ENCODE assay signal across 28 cellular contexts in the genomic region with DNA sequence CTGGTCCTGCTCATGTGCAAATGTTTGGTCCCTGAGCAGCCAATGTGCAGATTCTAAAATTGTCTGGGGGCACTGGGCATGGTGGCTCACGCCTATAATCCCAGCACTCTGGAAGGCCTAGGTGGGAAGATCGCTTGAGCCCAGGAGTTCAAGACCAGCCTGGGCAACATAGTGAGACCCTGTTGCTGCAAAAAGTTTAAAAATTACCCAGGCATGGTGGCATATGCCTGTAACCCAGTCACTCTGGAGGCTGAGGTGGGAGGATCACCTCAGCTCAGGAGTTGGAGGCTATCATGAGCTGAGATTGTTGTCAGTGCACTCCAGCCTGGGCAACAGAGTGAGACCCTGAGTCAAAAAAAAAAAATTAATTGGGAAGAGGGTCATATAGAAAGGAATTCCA. TPM values are rescaled to one million over a fixed set of nuclear protein-coding genes. Genes with fewer than 3 reads are reported as not detected.
"Had no signal": no experiment of that assay in that cellular context is flagged by ENCODE, and none has a peak within 500 bp of the region (broad histone marks: within the 10 kb centered on the region; RNA-seq: fewer than 3 reads in every experiment).

No MANE protein-coding gene starts in this region.

- H3K9me3 ChIP-seq: ovary, psoas muscle, right lobe of liver, spleen, stomach, thoracic aorta, tibial artery, transverse colon, upper lobe of right lung, uterus had no signal

- H3K27ac Mint-ChIP-seq: natural killer cell; neural progenitor cell; stimulated activated memory B cell treated with anti-CD40 and anti-IgM and Interleukin-4, amounts not matched to agents 10 μg/mL and 1 μg/mL and 100 μg/mL, for 72 hours; stimulated activated naive CD8-positive, alpha-beta T cell treated with anti-CD3 and anti-CD28 coated beads, Interleukin-15, Interleukin-2, amounts not matched to agents 100 ng/mL and 50 ng/mL, for 24 hours; type B pancreatic cell had no signal

- H3K27me3 ChIP-seq: ovary, right lobe of liver had no signal

- H3K27ac ChIP-seq: neural progenitor cell, ovary, parathyroid adenoma, psoas muscle, right lobe of liver, skin epidermis, spleen, stomach, thoracic aorta, tibial artery, transverse colon, upper lobe of right lung, uterus had no signal

- H3K36me3 Mint-ChIP-seq: natural killer cell; stimulated activated memory B cell treated with anti-CD40 and anti-IgM and Interleukin-4, amounts not matched to agents 10 μg/mL and 1 μg/mL and 100 μg/mL, for 72 hours had no signal

- H3K4me3 Mint-ChIP-seq: naive thymus-derived CD4-positive, alpha-beta T cell; natural killer cell; nephron; neural progenitor cell; stimulated activated memory B cell treated with anti-CD40 and anti-IgM and Interleukin-4, amounts not matched to agents 10 μg/mL and 1 μg/mL and 100 μg/mL, for 72 hours; stimulated activated naive CD8-positive, alpha-beta T cell treated with anti-CD3 and anti-CD28 coated beads, Interleukin-15, Interleukin-2, amounts not matched to agents 100 ng/mL and 50 ng/mL, for 24 hours; type B pancreatic cell had no signal

- H3K36me3 ChIP-seq: neural progenitor cell, ovary, spleen, thoracic aorta, tibial artery, transverse colon, upper lobe of right lung, uterus had no signal

- ATAC-seq: naive thymus-derived CD4-positive, alpha-beta T cell; natural killer cell; psoas muscle; right cardiac atrium; right lobe of liver; stimulated activated memory B cell treated with anti-CD40 and anti-IgM and Interleukin-4, amounts not matched to agents 10 μg/mL and 1 μg/mL and 100 μg/mL, for 72 hours; upper lobe of right lung had no signal

- H3K4me1 ChIP-seq: parathyroid adenoma had no signal

- H3K9me3 Mint-ChIP-seq: natural killer cell; nephron; neural progenitor cell; stimulated activated memory B cell treated with anti-CD40 and anti-IgM and Interleukin-4, amounts not matched to agents 10 μg/mL and 1 μg/mL and 100 μg/mL, for 72 hours; stimulated activated naive CD8-positive, alpha-beta T cell treated with anti-CD3 and anti-CD28 coated beads, Interleukin-15, Interleukin-2, amounts not matched to agents 100 ng/mL and 50 ng/mL, for 24 hours; type B pancreatic cell had no signal

- H3K4me3 ChIP-seq: neural progenitor cell, ovary, psoas muscle, right lobe of liver, skin epidermis, smooth muscle cell, spleen, stomach, thoracic aorta, tibial artery, transverse colon, upper lobe of right lung, uterus had no signal

- DNase-seq: naive thymus-derived CD4-positive, alpha-beta T cell; natural killer cell; occipital lobe; ovary; psoas muscle; right cardiac atrium; right lobe of liver; spleen; stimulated activated CD4-positive, alpha-beta T cell treated with anti-CD3 and anti-CD28 coated beads, Interleukin-12 subunit alpha, Interleukin-12 subunit beta, amount 100 ng/mL, for 4 hours; stimulated activated CD4-positive, alpha-beta T cell treated with anti-CD3 and anti-CD28 coated beads, Interleukin-1b, Interleukin-23, amount 100 ng/mL, for 48 hours; stimulated activated CD4-positive, alpha-beta T cell treated with anti-CD3 and anti-CD28 coated beads, Interleukin-4, amount 100 ng/mL, for 1 hour; stimulated activated CD4-positive, alpha-beta T cell treated with anti-CD3 and anti-CD28 coated beads, Interleukin-4, amount 100 ng/mL, for 4 hours; stimulated activated CD8-positive, alpha-beta memory T cell treated with anti-CD3 and anti-CD28 coated beads, Interleukin-4, amount 100 ng/mL, for 48 hours; stimulated activated naive CD4-positive, alpha-beta T cell treated with Interleukin-2 at 50 U/mL for 16 hours; stomach; tibial artery; transverse colon; upper lobe of right lung; uterus had no signal

RNA-seq across cellular contexts. Expression of gene LIPG, which starts 5.1 kb away (rescaled TPM):
- total RNA-seq: naive thymus-derived CD4-positive, alpha-beta T cell had no signal
- polyA plus RNA-seq: naive thymus-derived CD4-positive, alpha-beta T cell had no signal
